ENCODE assay signal across 9 cellular contexts in genomic region chrX:3345281-3346081, GRCh38. TPM values are rescaled to one million over a fixed set of nuclear protein-coding genes. Genes with fewer than 3 reads are reported as not detected.
DNase-seq lines count a peak whose midpoint lies in the region; ATAC-seq, FAIRE-seq and TF ChIP-seq lines count a peak whose summit lies in the region.
"Had no signal": no experiment of that assay in that cellular context is flagged by ENCODE, and none has a peak within 500 bp of the region (broad histone marks: within the 10 kb centered on the region; RNA-seq: fewer than 3 reads in every experiment).

No MANE protein-coding gene starts in this region.

- no peaks in the 10 kb centered on the region for H3K36me3 ChIP-seq in hepatocyte (replicated peaks; ENCODE audit: insufficient read depth, low read depth)

- FAIRE-seq in RCC 7860 (lab: Jason Lieb, UNC), result no peak

- TF ChIP-seq CTCF in WI38 (IDR thresholded peaks at IDR 0.05; ENCODE audit: low read depth, low read length), result no peak
- TF ChIP-seq CTCF in hepatocyte (IDR thresholded peaks at IDR 0.05; ENCODE audit: poor library complexity), result no peak

- no peaks in the 10 kb centered on the region for H3K27me3 ChIP-seq in hepatocyte

- H3K9me2 ChIP-seq in hepatocyte (replicated peaks; ENCODE audit: insufficient read depth), result no peaks in the 10 kb centered on the region

- 45% methylated on average over 53 of the region's 62 CpGs for WGBS in hepatocyte (ENCODE audit: low lambda C conversion rate, missing lambda C conversion rate)

- H3K79me2 ChIP-seq in hepatocyte, result no peaks in the 10 kb centered on the region

- DNase-seq in DMS 273 treated with DMSO at 0.1 percent for 48 hours (lab: John Stamatoyannopoulos, UW), result peak; percentile 42
- peak; percentile 66 for DNase-seq in hepatocyte (ENCODE audit: low spot score)
- peak; percentile 28 for DNase-seq in renal cortical epithelial cell (ENCODE audit: low read depth)
- no peak for DNase-seq in RCC 7860 (ENCODE audit: low spot score)
- DNase-seq in SHP77 (lab: John Stamatoyannopoulos, UW), result no peak
- DNase-seq in NCI-H187 (lab: John Stamatoyannopoulos, UW), result no peak

- no peaks in the 10 kb centered on the region for H4K20me1 ChIP-seq in hepatocyte (ENCODE audit: insufficient read depth, poor library complexity, severe bottlenecking)

- peak overlapping the region; percentile 89 for H3K27ac ChIP-seq in hepatocyte
- H3K27ac ChIP-seq: SK-N-MC had no signal

- H3K4me2 ChIP-seq in hepatocyte, result peak overlapping the region; percentile 74

- H3K4me1 ChIP-seq in hepatocyte (ENCODE audit: insufficient read depth), result no peaks in the 10 kb centered on the region

- no peak for ATAC-seq in GM18520 (IDR thresholded peaks at IDR 0.05; ENCODE audit: unreplicated experiment)

- H2AFZ ChIP-seq in hepatocyte, result peak overlapping the region; percentile 35

- H3K4me3 ChIP-seq in WI38 (ENCODE audit: low read depth, low read length) (peak overlapping the region; percentile 51), hepatocyte (peak overlapping the region; percentile 33)
- H3K4me3 ChIP-seq: SK-N-MC had no signal

- no peaks in the 10 kb centered on the region for H3K9me3 ChIP-seq in hepatocyte (ENCODE audit: low read depth)

RNA-seq across cellular contexts. Expression of gene MXRA5, which starts 1.0 kb away (rescaled TPM):
- total RNA-seq in hepatocyte (13.7 and 14.0 TPM in 2 replicates), renal cortical epithelial cell (0.17 and 6.0 TPM in 2 replicates)
- 8.9 and 11.3 TPM in 2 replicates for polyA plus RNA-seq in hepatocyte

Comparison
In these comparisons a context has a peak if more than half of its experiments do, and no peak if none do; other contexts are left out.
1. DNase-seq: peak in DMS 273 treated with DMSO at 0.1 percent for 48 hours (single experiment), hepatocyte (single experiment) and renal cortical epithelial cell (single experiment); none in RCC 7860 (single experiment), SHP77 (0 of 2) and NCI-H187 (0 of 2).